ENCODE assay signal across 12 cellular contexts in genomic region chr13:46345400-46345799, GRCh38. TPM values are rescaled to one million over a fixed set of nuclear protein-coding genes. Genes with fewer than 3 reads are reported as not detected.
"Had no signal": no experiment of that assay in that cellular context is flagged by ENCODE, and none has a peak within 500 bp of the region (broad histone marks: within the 10 kb centered on the region; RNA-seq: fewer than 3 reads in every experiment).

No MANE protein-coding gene starts in this region.

- H3K4me3 ChIP-seq: adrenal gland had no signal

- H3K9me3 ChIP-seq: adrenal gland had no signal

- H3K36me3 Mint-ChIP-seq: brain; naive thymus-derived CD8-positive, alpha-beta T cell had no signal

- H3K27ac ChIP-seq: adrenal gland had no signal

- H3K4me3 Mint-ChIP-seq: brain; naive thymus-derived CD8-positive, alpha-beta T cell had no signal

- H3K36me3 ChIP-seq: adrenal gland had no signal

- DNase-seq: activated naive CD4-positive, alpha-beta T cell treated with anti-CD3 and anti-CD28 coated beads, Interleukin-2, amount 50 U/mL, for 16 hours; adrenal gland; effector memory CD4-positive, alpha-beta T cell; left colon; mammary epithelial cell; naive thymus-derived CD8-positive, alpha-beta T cell; stimulated activated CD4-positive, alpha-beta T cell treated with anti-CD3 and anti-CD28 coated beads, Interleukin-4, amount 100 ng/mL, for 4 hours; T-helper 2 cell had no signal

- H3K27me3 ChIP-seq: adrenal gland had no signal

- H3K27ac Mint-ChIP-seq: activated T-helper 2 cell treated with anti-CD3 and anti-CD28 coated beads, Interferon-gamma antibody, Interleukin-2, Interleukin-4, amounts not matched to agents 10 μg/mL and 5 μg/mL and 100 μg/mL, durations not matched to agents 14 hours and 24 hours and 36 hours; naive thymus-derived CD8-positive, alpha-beta T cell had no signal

- H3K9me3 Mint-ChIP-seq: naive thymus-derived CD8-positive, alpha-beta T cell had no signal

- H3K4me1 ChIP-seq: adrenal gland had no signal

- ATAC-seq: activated CD4-positive, CD25-positive, alpha-beta regulatory T cell treated with anti-CD3 and anti-CD28 coated beads, Interleukin-2, amount 50 U/mL, for 24 hours; left colon; naive thymus-derived CD8-positive, alpha-beta T cell had no signal

RNA-seq across cellular contexts. Expression of gene RUBCNL, which starts 41.7 kb away (rescaled TPM):
- total RNA-seq: pulmonary artery endothelial cell had no signal
